ENCODE assay signal across 20 cellular contexts in the genomic region with DNA sequence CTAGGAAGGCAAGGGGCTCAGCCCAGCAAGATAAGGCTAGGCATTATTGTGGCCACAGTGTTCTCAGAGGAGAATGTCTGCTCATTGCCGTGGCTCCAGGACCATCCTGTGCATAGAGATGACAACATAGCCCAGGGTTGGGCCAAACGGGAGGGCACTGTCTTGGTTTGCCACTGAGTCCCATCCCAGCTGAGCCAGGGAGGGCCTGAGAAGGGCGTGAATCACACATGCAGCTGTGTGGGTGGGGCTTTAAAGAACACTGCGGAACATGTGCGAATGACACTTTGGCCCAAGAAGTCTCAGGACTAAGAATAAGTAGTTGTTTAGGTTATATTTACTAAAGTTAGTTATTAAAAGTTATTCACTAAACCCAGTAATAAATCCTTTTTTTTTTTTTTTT. TPM values are rescaled to one million over a fixed set of nuclear protein-coding genes. Genes with fewer than 3 reads are reported as not detected.
DNase-seq lines count a peak whose midpoint lies in the region; ATAC-seq, FAIRE-seq and TF ChIP-seq lines count a peak whose summit lies in the region.
"Had no signal": no experiment of that assay in that cellular context is flagged by ENCODE, and none has a peak within 500 bp of the region (broad histone marks: within the 10 kb centered on the region; RNA-seq: fewer than 3 reads in every experiment).

No MANE protein-coding gene starts in this region.

- peaks cover 66% of the 10 kb centered on the region for H3K36me3 ChIP-seq in DND-41 (ENCODE audit: insufficient read depth, low read length)
- H3K36me3 ChIP-seq in K562 (ENCODE audit: control insufficient read depth, insufficient read depth, low read length): peaks cover 63% of the 10 kb centered on the region
- no peaks in the 10 kb centered on the region; the same call in 1 of the 2 replicates for H3K36me3 ChIP-seq in Caco-2 (ENCODE audit: control insufficient read depth, insufficient read depth, low read length)
- H3K36me3 ChIP-seq in esophagus muscularis mucosa: peaks cover 0 to 21% (median 7%) of the 10 kb centered on the region in 4 donors
- H3K36me3 ChIP-seq: Peyer's patch had no signal

- BruUV-seq in K562 (replicated peaks; lab: Mats Ljungman, UMichigan) (no TSS peak), Caco-2 (replicated peaks; lab: Mats Ljungman, UMichigan) (no TSS peak)

- ATAC-seq in DND-41 (ENCODE audit: insufficient read depth, low read depth) (0 out of 3 replicates have a peak, but pooled peaks have one; percentile 19), K562 (0 out of 3 replicates have a peak, but pooled peaks have one; percentile 26), HG03159 (IDR thresholded peaks at IDR 0.05; ENCODE audit: unreplicated experiment) (no peak)
- ATAC-seq: GM12878 had no signal

- H3K27ac ChIP-seq in DND-41 (ENCODE audit: low read length): no peak overlapping the region
- H3K27ac ChIP-seq in K562 (ENCODE audit: extremely low read depth, low read depth, low read length): no peak overlapping the region
- no peak overlapping the region for H3K27ac ChIP-seq in esophagus muscularis mucosa (replicated peaks in 1 of 4)
- H3K27ac ChIP-seq: KMS-11, Peyer's patch, SJSA1 had no signal

- H3K9me1 ChIP-seq in K562 (ENCODE audit: control insufficient read depth, insufficient read depth, low read length): no peaks in the 10 kb centered on the region

- no peaks in the 10 kb centered on the region; the same call in 1 of the 2 replicates for H4K20me1 ChIP-seq in DND-41 (ENCODE audit: insufficient read depth, low read length)
- H4K20me1 ChIP-seq in K562 (replicated peaks; ENCODE audit: control insufficient read depth, insufficient read depth, low read length): 0 out of 2 replicates have a peak, but pooled peaks cover 5% of the 10 kb centered on the region

- H3K4me3 Mint-ChIP-seq in Caco-2 (ENCODE audit: unreplicated experiment): no peak overlapping the region
- H3K4me3 Mint-ChIP-seq: B cell had no signal

- WGBS in K562 (ENCODE audit: insufficient coverage, low coverage, missing lambda C conversion rate): 90% methylated on average over 5 of the region's 5 CpGs
- 91% methylated on average over 5 of the region's 5 CpGs for WGBS in esophagus muscularis mucosa

- H3K4me2 ChIP-seq in DND-41 (ENCODE audit: insufficient read depth, low read length): no peak overlapping the region
- no peak overlapping the region for H3K4me2 ChIP-seq in K562 (ENCODE audit: insufficient read depth, low read length)
- H3K4me2 ChIP-seq: KMS-11 had no signal

- TF ChIP-seq EP300 in K562 (IDR thresholded peaks at IDR 0.05; ENCODE audit: low read length): no peak
- no peak for TF ChIP-seq EP300 in esophagus muscularis mucosa (IDR thresholded peaks at IDR 0.05)

- no peak for FAIRE-seq in K562 (lab: Jason Lieb, UNC)
- FAIRE-seq: GM12878 had no signal

- intact Hi-C loops in K562 (cut with micrococcal nuclease) (no loop called here), posterior vena cava (cut with DNase I) (no loop called here), Caco-2 (cut with micrococcal nuclease; ENCODE audit: unreplicated experiment) (no loop called here), esophagus muscularis mucosa (cut with DNase I) (no loop called here)

- no peaks in the 10 kb centered on the region for H3K79me2 ChIP-seq in DND-41 (ENCODE audit: insufficient read depth, low read length)
- H3K79me2 ChIP-seq in K562 (ENCODE audit: control insufficient read depth, insufficient read depth, low read length): no peaks in the 10 kb centered on the region

- CTCF ChIA-PET in K562 (lab: Yijun Ruan, JAX; ENCODE audit: low intra/inter-chr PET ratio) (interaction anchor here (0.6 kb wide), 1 partner anchor 101 kb away, joined by 3 read pairs; no protein-coding TSS in a partner anchor), Caco-2 (lab: Charles Lee) (no interaction called here)

- H3K27ac Mint-ChIP-seq in Caco-2 (ENCODE audit: unreplicated experiment): no peak overlapping the region
- H3K27ac Mint-ChIP-seq: B cell had no signal

- H3K4me3 ChIP-seq in DND-41 (ENCODE audit: low read depth in 1 of 2, low read length in 2 of 2) (no peak overlapping the region), K562 (no peak overlapping the region), Caco-2 (ENCODE audit: low read depth, low read length) (no peak overlapping the region), esophagus muscularis mucosa (no peak overlapping the region)
- H3K4me3 ChIP-seq: GM12878, Peyer's patch, SJSA1 had no signal

- H3K9me3 Mint-ChIP-seq in Caco-2 (ENCODE audit: unreplicated experiment): no peaks in the 10 kb centered on the region

- no peak overlapping the region for H2AFZ ChIP-seq in DND-41 (ENCODE audit: low read depth, low read length)
- H2AFZ ChIP-seq in K562 (ENCODE audit: low read depth, low read length): no peak overlapping the region

- no peaks in the 10 kb centered on the region for H3K4me1 Mint-ChIP-seq in Caco-2 (ENCODE audit: low read depth, unreplicated experiment)
- H3K4me1 Mint-ChIP-seq: B cell had no signal

- no peak for TF ChIP-seq RAD21 in K562 (CRISPR knock-in tag; conservative IDR thresholded peaks at IDR 0.05 in 1 of 2, IDR thresholded peaks at IDR 0.05 in 1 of 2)

- peaks cover 48% of the 10 kb centered on the region for H3K36me3 Mint-ChIP-seq in Caco-2 (ENCODE audit: insufficient read depth, unreplicated experiment)

- DNase-seq in DND-41 (no peak), K562 (ENCODE audit: extremely low read depth in 1 of 4, low spot score in 3 of 4) (no peak), myocyte (ENCODE audit: low read depth) (peak; percentile 73), posterior vena cava (ENCODE audit: low spot score) (peak; percentile 43), Caco-2 (no peak), esophagus muscularis mucosa (ENCODE audit: extremely low spot score) (no peak), NCI-H2196 treated with DMSO at 0.1 percent for 48 hours (lab: John Stamatoyannopoulos, UW; ENCODE audit: unreplicated experiment) (no peak)
- DNase-seq: DMS79, GOT3, HCEC 1CT, NCI-H1105, NCI-H2029 treated with DMSO at 0.1 percent for 48 hours, NCI-H2171, NCI-H524 treated with DMSO at 0.1 percent for 48 hours, Peyer's patch had no signal

- in situ Hi-C loops in K562 (cut with MboI): no loop called here

- TF ChIP-seq POLR2A in K562 (conservative IDR thresholded peaks at IDR 0.05) (no peak), esophagus muscularis mucosa (IDR thresholded peaks at IDR 0.05; ENCODE audit: low read depth) (no peak)

- no peaks in the 10 kb centered on the region for H3K27me3 Mint-ChIP-seq in Caco-2 (ENCODE audit: insufficient read depth, unreplicated experiment)
- H3K27me3 Mint-ChIP-seq: B cell had no signal

- H3K9ac ChIP-seq in DND-41 (ENCODE audit: low read depth, low read length) (no peak overlapping the region), K562 (ENCODE audit: insufficient read depth in 1 of 2, low read depth in 2 of 2, low read length in 2 of 2) (no peak overlapping the region)
- H3K9ac ChIP-seq: KMS-11 had no signal

- H3K27me3 ChIP-seq in DND-41 (ENCODE audit: insufficient read depth, low read length, poor library complexity): no peaks in the 10 kb centered on the region
- no peaks in the 10 kb centered on the region; a peak in 1 of 5 replicates for H3K27me3 ChIP-seq in K562 (ENCODE audit: control insufficient read depth in 2 of 2, insufficient read depth in 2 of 2, low read length in 2 of 2)
- H3K27me3 ChIP-seq in Caco-2 (replicated peaks; ENCODE audit: control insufficient read depth, insufficient read depth, low read length): no peaks in the 10 kb centered on the region
- H3K27me3 ChIP-seq in esophagus muscularis mucosa: no peaks in the 10 kb centered on the region
- H3K27me3 ChIP-seq: Peyer's patch, SJSA1 had no signal

- H3K4me1 ChIP-seq in DND-41 (ENCODE audit: insufficient read depth, low read length) (no peaks in the 10 kb centered on the region), K562 (replicated peaks in 1 of 2; ENCODE audit: control insufficient read depth in 2 of 2, insufficient read depth in 2 of 2, low read length in 2 of 2) (no peaks in the 10 kb centered on the region), Caco-2 (no peaks in the 10 kb centered on the region), esophagus muscularis mucosa (no peaks in the 10 kb centered on the region)
- H3K4me1 ChIP-seq: Peyer's patch, SJSA1 had no signal

- TF ChIP-seq CTCF in DND-41 (IDR thresholded peaks at IDR 0.05; ENCODE audit: borderline replicate concordance, extremely low read depth, low read length, poor library complexity, severe bottlenecking) (no peak), K562 (IDR thresholded peaks at IDR 0.05 in 2 of 3, conservative IDR thresholded peaks at IDR 0.05 in 1 of 3; ENCODE audit: insufficient read depth in 2 of 3, low read depth in 1 of 3, low read length in 3 of 3) (no peak), Caco-2 (IDR thresholded peaks at IDR 0.05; ENCODE audit: insufficient read depth in 1 of 2, low read depth in 1 of 2, low read length in 1 of 2, severe bottlenecking in 1 of 2, unreplicated experiment in 1 of 2) (no peak), esophagus muscularis mucosa (IDR thresholded peaks at IDR 0.05) (no peak)

- POLR2A ChIA-PET in K562 (lab: Yijun Ruan, JAX) (no interaction called here), Caco-2 (lab: Charles Lee) (interaction anchor here (0.5 kb wide), 1 partner anchor 231 kb away, joined by 15 read pairs; no protein-coding TSS in a partner anchor)

- H3K9me3 ChIP-seq in DND-41 (ENCODE audit: insufficient read depth, low read length, severe bottlenecking) (no peaks in the 10 kb centered on the region), K562 (replicated peaks; ENCODE audit: control insufficient read depth, insufficient read depth, low read depth, low read length) (no peaks in the 10 kb centered on the region), Caco-2 (no peaks in the 10 kb centered on the region), esophagus muscularis mucosa (no peaks in the 10 kb centered on the region)
- H3K9me3 ChIP-seq: Peyer's patch, SJSA1 had no signal

RNA-seq across cellular contexts. Expression of a gene that starts 18.5 kb away (rescaled TPM):
- 28.3 and 29.4 TPM in 2 replicates for total RNA-seq in K562 (2011; cell fraction: chromatin; rRNA removed; ENCODE audit: low replicate concordance)
- total RNA-seq in K562 (2011; cell fraction: nucleolus; rRNA removed): 14.1 and 17.0 TPM in 2 replicates
- 21.1 and 28.3 TPM in 2 replicates for total RNA-seq in K562 (2011; cell fraction: nucleoplasm; rRNA removed)
- 17.8 and 23.0 TPM in 2 replicates for total RNA-seq in K562 (2014; rRNA removed)
- total RNA-seq in K562 (2014; rRNA removed; fragmentation: Illumina TruSeq; extraction: Trizol): 24.0 and 28.3 TPM in 2 replicates
- 22.7 and 23.4 TPM in 2 replicates for total RNA-seq in K562 (2015; rRNA removed; fragmentation: Illumina TruSeq; extraction: Trizol)
- 32.3 and 36.8 TPM in 2 replicates for total RNA-seq in K562 (2021)
- polyA plus RNA-seq in K562 (2011; rRNA removed): 21.0 and 24.4 TPM in 2 replicates
- polyA plus RNA-seq in K562 (2011; cell fraction: cytosol; rRNA removed): 14.7 and 17.6 TPM in 2 replicates
- polyA plus RNA-seq in K562 (2011; cell fraction: nucleus; rRNA removed): 14.3 and 15.2 TPM in 2 replicates
- polyA plus RNA-seq in K562 (2012): 19.3 and 19.7 TPM in 2 replicates
- polyA plus RNA-seq in K562 (2014; fragmentation: Illumina TruSeq; extraction: Trizol): 29.7 and 34.2 TPM in 2 replicates
- polyA plus RNA-seq in K562 (2014; fragmentation: Nextera tagmentation; extraction: Ambion mirVana): 10 to 100 TPM in 1 of 2 experiments, 1 to 10 TPM in 1; 7.5 to 12.2 TPM
- polyA plus RNA-seq in K562 (2014; rRNA removed): 19.4 and 23.4 TPM in 2 replicates
- polyA minus RNA-seq in K562 (2011; rRNA and poly(A)+ RNA removed): 19.1 and 20.2 TPM in 2 replicates
- 17.5 and 19.8 TPM in 2 replicates for polyA minus RNA-seq in K562 (2011; cell fraction: cytosol; rRNA and poly(A)+ RNA removed)
- 7.4 and 10.0 TPM in 2 replicates for polyA minus RNA-seq in K562 (2011; cell fraction: nucleus; rRNA and poly(A)+ RNA removed)
- 0.67 and 1.3 TPM in 2 replicates for total RNA-seq in myocyte
- polyA plus RNA-seq in myocyte (2012): 0.88 TPM
- 1 to 10 TPM; 1.2 to 1.9 TPM for total RNA-seq in posterior vena cava
- total RNA-seq in Caco-2 (2022): 16.4 and 18.7 TPM in 2 replicates
- total RNA-seq in esophagus muscularis mucosa: 1 to 10 TPM in 2 of 4 donors, under 1 TPM in 2; 0.83 to 1.6 (median 1.2) TPM

Comparison
In these comparisons a context has a peak if more than half of its experiments do, and no peak if none do; other contexts are left out.
1. DNase-seq: peak in myocyte (single experiment) and posterior vena cava (single experiment); none in DND-41 (single experiment), K562 (0 of 4), Caco-2 (0 of 2), esophagus muscularis mucosa (single experiment) and NCI-H2196 treated with DMSO at 0.1 percent for 48 hours (single experiment).